Comparison of ENCODE assay signal across 13 cellular contexts in genomic region chr17:62611308-62611707, GRCh38. TPM values are rescaled to one million over a fixed set of nuclear protein-coding genes. Genes with fewer than 3 reads are reported as not detected.
DNase-seq lines count a peak whose midpoint lies in the region; ATAC-seq and TF ChIP-seq lines count a peak whose summit lies in the region.
"Had no signal": no experiment of that assay in that cellular context is flagged by ENCODE, and none has a peak within 500 bp of the region (broad histone marks: within the 10 kb centered on the region; RNA-seq: fewer than 3 reads in every experiment).

No MANE protein-coding gene starts in this region.

- H3K27ac ChIP-seq in PC-9 = no peak overlapping the region
- H3K27ac ChIP-seq: psoas muscle had no signal

- no peaks in the 10 kb centered on the region for H3K9me3 Mint-ChIP-seq in natural killer cell
- H3K9me3 Mint-ChIP-seq in nephron progenitor cell = no peaks in the 10 kb centered on the region

- H3F3A ChIP-seq in PC-9 (ENCODE audit: insufficient read depth, low read depth) = no peaks in the 10 kb centered on the region

- no peaks in the 10 kb centered on the region for H3K4me1 ChIP-seq in PC-9 (replicated peaks; ENCODE audit: insufficient read depth)
- H3K4me1 ChIP-seq: adrenal gland, psoas muscle, uterus had no signal

- POLR2A ChIA-PET in PC-9 (lab: Charles Lee; ENCODE audit: unreplicated experiment) = no interaction called here

- H3K4me1 Mint-ChIP-seq in natural killer cell (peaks cover 5 to 17% of the 10 kb centered on the region in 2 donors), nephron progenitor cell (peaks cover 6% of the 10 kb centered on the region)

- no peaks in the 10 kb centered on the region for H3K9me3 ChIP-seq in PC-9 (ENCODE audit: insufficient read depth, low read depth)
- H3K9me3 ChIP-seq: adrenal gland, psoas muscle, uterus had no signal

- ATAC-seq in GM19023 (IDR thresholded peaks at IDR 0.05; ENCODE audit: unreplicated experiment) (peak; percentile 57), HG02571 (IDR thresholded peaks at IDR 0.05; ENCODE audit: unreplicated experiment) (peak; percentile 76), HG03520 (IDR thresholded peaks at IDR 0.05; ENCODE audit: unreplicated experiment) (peak; percentile 71), natural killer cell (peak in 1 of 3 donors; percentile 49)
- ATAC-seq: psoas muscle had no signal

- no peaks in the 10 kb centered on the region for H3K27me3 ChIP-seq in PC-9 (ENCODE audit: insufficient read depth, low read depth)
- H3K27me3 ChIP-seq: adrenal gland, uterus had no signal

- H3K36me3 ChIP-seq in PC-9 (ENCODE audit: low read depth) = peaks cover 22% of the 10 kb centered on the region; the same call in 1 of the 2 replicates
- H3K36me3 ChIP-seq: uterus had no signal

- H4K20me1 ChIP-seq in PC-9 (ENCODE audit: insufficient read depth) = no peaks in the 10 kb centered on the region; the same call in none of the 2 replicates

- H3K79me2 ChIP-seq in PC-9 (ENCODE audit: low read depth) = no peaks in the 10 kb centered on the region

- BruUV-seq in PC-9 (replicated peaks; lab: Mats Ljungman, UMichigan) = no TSS peak

- H2AFZ ChIP-seq in PC-9 = no peak overlapping the region

- no peak overlapping the region for H3K4me3 ChIP-seq in PC-9
- H3K4me3 ChIP-seq: adrenal gland, lung, psoas muscle, uterus had no signal

- H3K9me2 ChIP-seq in PC-9 (ENCODE audit: insufficient read depth) = no peaks in the 10 kb centered on the region

- TF ChIP-seq CTCF in natural killer cell (IDR thresholded peaks at IDR 0.05) (no peak), nephron progenitor cell (IDR thresholded peaks at IDR 0.05) (no peak), PC-9 (conservative IDR thresholded peaks at IDR 0.05) (no peak)

- H3K4me2 ChIP-seq in PC-9 = no peak overlapping the region

- peaks cover 32% of the 10 kb centered on the region for H3K36me3 Mint-ChIP-seq in natural killer cell
- H3K36me3 Mint-ChIP-seq in nephron progenitor cell (ENCODE audit: low read depth) = peaks cover 79% of the 10 kb centered on the region

- peak overlapping the region; percentile 20 to 61 for H3K27ac Mint-ChIP-seq in natural killer cell
- no peak overlapping the region for H3K27ac Mint-ChIP-seq in nephron progenitor cell

- no peak overlapping the region for H3K4me3 Mint-ChIP-seq in natural killer cell
- H3K4me3 Mint-ChIP-seq in nephron progenitor cell = no peak overlapping the region

- H3K27me3 Mint-ChIP-seq in natural killer cell (ENCODE audit: low read depth in 2 of 2) (no peaks in the 10 kb centered on the region), nephron progenitor cell (ENCODE audit: low read depth, poor library complexity) (no peaks in the 10 kb centered on the region)

- DNase-seq in natural killer cell (no peak), nephron progenitor cell (no peak), PC-9 (no peak)
- DNase-seq in effector CD4-positive, alpha-beta T cell = no peak
- DNase-seq: adrenal gland, DMS79, NCI-H2081, psoas muscle, uterus had no signal

- intact Hi-C loops in natural killer cell (cut with micrococcal nuclease) (no loop called here), PC-9 (cut with micrococcal nuclease; ENCODE audit: unreplicated experiment) (no loop called here)

- CTCF ChIA-PET in PC-9 (lab: Charles Lee) = no interaction called here

RNA-seq across cellular contexts. Expression of gene MRC2, which starts 16.2 kb away (rescaled TPM):
- total RNA-seq in natural killer cell (under 1 TPM; 0.23 to 0.54 (median 0.50) TPM), PC-9 (2021) (1.0 and 2.8 TPM in 2 replicates)
